ENCODE assay signal across 14 cellular contexts in genomic region chr15:42057744-42058646, GRCh38. TPM values are rescaled to one million over a fixed set of nuclear protein-coding genes. Genes with fewer than 3 reads are reported as not detected.
DNase-seq lines count a peak whose midpoint lies in the region; ATAC-seq, FAIRE-seq and TF ChIP-seq lines count a peak whose summit lies in the region.
"Had no signal": no experiment of that assay in that cellular context is flagged by ENCODE, and none has a peak within 500 bp of the region (broad histone marks: within the 10 kb centered on the region; RNA-seq: fewer than 3 reads in every experiment).

No MANE protein-coding gene starts in this region.

- TF ChIP-seq CTCF in bronchial epithelial cell (IDR thresholded peaks at IDR 0.05; ENCODE audit: insufficient read depth, low read length, severe bottlenecking): no peak
- TF ChIP-seq CTCF in lower leg skin (IDR thresholded peaks at IDR 0.05): no peak
- TF ChIP-seq CTCF in upper lobe of left lung (IDR thresholded peaks at IDR 0.05): no peak

- H3K27me3 ChIP-seq in bronchial epithelial cell (ENCODE audit: control insufficient read depth, insufficient read depth, low read length) (no peaks in the 10 kb centered on the region), upper lobe of left lung (no peaks in the 10 kb centered on the region)

- H3K4me1 ChIP-seq in upper lobe of left lung: peaks cover 6 to 25% (median 19%) of the 10 kb centered on the region in 4 donors

- H3K36me3 Mint-ChIP-seq in activated CD8-positive, alpha-beta memory T cell treated with anti-CD3 and anti-CD28 coated beads, Interleukin-2, amount 10 ng/mL, durations not matched to agents 7 days and 5 days: no peaks in the 10 kb centered on the region

- DNase-seq in activated CD8-positive, alpha-beta memory T cell treated with anti-CD3 and anti-CD28 coated beads, Interleukin-2, amount 10 ng/mL, durations not matched to agents 7 days and 5 days: peak; percentile 35
- no peak for DNase-seq in activated CD8-positive, alpha-beta memory T cell treated with anti-CD3 and anti-CD28 coated beads, Interleukin-2, amount 50 U/mL, for 48 hours
- DNase-seq in bronchial epithelial cell (ENCODE audit: low read depth): peak; percentile 52
- DNase-seq in lower leg skin (ENCODE audit: low spot score in 2 of 2): peak; percentile 57 to 82
- DNase-seq in upper lobe of left lung: no peak
- DNase-seq in COLO829 (ENCODE audit: low spot score): no peak

- no peak for TF ChIP-seq POLR2A in lower leg skin (IDR thresholded peaks at IDR 0.05)
- TF ChIP-seq POLR2A in upper lobe of left lung (IDR thresholded peaks at IDR 0.05): no peak

- H3K4me3 Mint-ChIP-seq in activated CD8-positive, alpha-beta memory T cell treated with anti-CD3 and anti-CD28 coated beads, Interleukin-2, amount 10 ng/mL, durations not matched to agents 7 days and 5 days: no peak overlapping the region

- H3K27ac ChIP-seq in upper lobe of left lung: peak overlapping the region; percentile 74 to 91 (median 83)
- H3K27ac ChIP-seq: GM23248 had no signal

- H3K4me3 ChIP-seq in bronchial epithelial cell (ENCODE audit: low read depth, low read length) (no peak overlapping the region), lower leg skin (ENCODE audit: low read depth, poor library complexity, severe bottlenecking) (no peak overlapping the region), upper lobe of left lung (no peak overlapping the region)

- FAIRE-seq in bronchial epithelial cell (lab: Jason Lieb, UNC): no peak

- CTCF ChIA-PET in activated CD8-positive, alpha-beta memory T cell treated with anti-CD3 and anti-CD28 coated beads, Interleukin-2, amount 10 ng/mL, durations not matched to agents 7 days and 5 days (lab: Charles Lee): interaction anchor here (0.8 to 8.0 kb wide), 7 partner anchors 15 to 284 kb away, joined by 3 to 78 read pairs (median 5); partner anchors contain the start of gene MAPKBP1

- intact Hi-C loops in lower leg skin (cut with DNase I; ENCODE audit: low total_unique reads): loop anchor here (5.0 kb wide), 1 partner anchor 71 kb away; no protein-coding TSS in a partner anchor

- peaks cover 10% of the 10 kb centered on the region for H3K4me1 Mint-ChIP-seq in activated CD8-positive, alpha-beta memory T cell treated with anti-CD3 and anti-CD28 coated beads, Interleukin-2, amount 10 ng/mL, durations not matched to agents 7 days and 5 days

- no peaks in the 10 kb centered on the region for H3K36me3 ChIP-seq in bronchial epithelial cell (ENCODE audit: control insufficient read depth, insufficient read depth, low read length)
- H3K36me3 ChIP-seq in upper lobe of left lung: no peaks in the 10 kb centered on the region

- no peaks in the 10 kb centered on the region for H3K9me3 ChIP-seq in upper lobe of left lung
- H3K9me3 ChIP-seq: SK-N-SH had no signal

- no peaks in the 10 kb centered on the region for H3K9me3 Mint-ChIP-seq in activated CD8-positive, alpha-beta memory T cell treated with anti-CD3 and anti-CD28 coated beads, Interleukin-2, amount 10 ng/mL, durations not matched to agents 7 days and 5 days (ENCODE audit: low read depth)
- H3K9me3 Mint-ChIP-seq: activated T-helper 2 cell treated with anti-CD3 and anti-CD28 coated beads, Interferon-gamma antibody, Interleukin-2, Interleukin-4, amounts not matched to agents 10 μg/mL and 5 μg/mL and 100 μg/mL, durations not matched to agents 14 hours and 24 hours and 36 hours had no signal

- H3K27ac Mint-ChIP-seq in activated CD8-positive, alpha-beta memory T cell treated with anti-CD3 and anti-CD28 coated beads, Interleukin-2, amount 10 ng/mL, durations not matched to agents 7 days and 5 days: no peak overlapping the region
- H3K27ac Mint-ChIP-seq: activated T-helper 2 cell treated with anti-CD3 and anti-CD28 coated beads, Interferon-gamma antibody, Interleukin-2, Interleukin-4, amounts not matched to agents 10 μg/mL and 5 μg/mL and 100 μg/mL, durations not matched to agents 14 hours and 24 hours and 36 hours had no signal

- no peak for TF ChIP-seq EP300 in upper lobe of left lung (IDR thresholded peaks at IDR 0.05)

- 46 to 66% methylated on average over 7 of the region's 7 CpGs for WGBS in lower leg skin, 2 donors
- 71 to 82% methylated on average over 6 to 7 of the region's 7 CpGs for WGBS in upper lobe of left lung, 2 donors

- peaks cover 63% of the 10 kb centered on the region for H3K27me3 Mint-ChIP-seq in activated CD8-positive, alpha-beta memory T cell treated with anti-CD3 and anti-CD28 coated beads, Interleukin-2, amount 10 ng/mL, durations not matched to agents 7 days and 5 days

- ATAC-seq in activated CD8-positive, alpha-beta memory T cell treated with anti-CD3 and anti-CD28 coated beads, Interleukin-2, amount 10 ng/mL, durations not matched to agents 7 days and 5 days: no peak
- ATAC-seq in upper lobe of left lung (ENCODE audit: low FRiP score in 2 of 2) (no peak), GM19395 (IDR thresholded peaks at IDR 0.05; ENCODE audit: unreplicated experiment) (no peak), GM18858 (IDR thresholded peaks at IDR 0.05; ENCODE audit: unreplicated experiment) (no peak)

RNA-seq across cellular contexts. Expression of gene PLA2G4D, which starts 36.4 kb away (rescaled TPM):
- not detected for total RNA-seq in activated CD8-positive, alpha-beta memory T cell treated with anti-CD3 and anti-CD28 coated beads, Interleukin-2, amount 10 ng/mL, durations not matched to agents 7 days and 5 days
- total RNA-seq in bronchial epithelial cell (under 0.01 TPM in 2 replicates), lower leg skin (10 to 100 TPM; 22.0 to 51.6 (median 29.2) TPM), upper lobe of left lung (not detected)
- total RNA-seq: A172; activated T-helper 2 cell treated with anti-CD3 and anti-CD28 coated beads, Interferon-gamma antibody, Interleukin-2, Interleukin-4, amounts not matched to agents 10 μg/mL and 5 μg/mL and 100 μg/mL, durations not matched to agents 14 hours and 24 hours and 36 hours; GM23248; mononuclear cell; renal cortical epithelial cell had no signal

RNA-seq across cellular contexts. Expression of gene PLA2G4E, which starts 37.2 kb away (rescaled TPM):
- total RNA-seq in activated CD8-positive, alpha-beta memory T cell treated with anti-CD3 and anti-CD28 coated beads, Interleukin-2, amount 10 ng/mL, durations not matched to agents 7 days and 5 days: under 1 TPM in 1 of 2 experiments, not detected in 1; 0.05 TPM
- total RNA-seq in bronchial epithelial cell (under 0.01 and 1.4 TPM in 2 replicates), lower leg skin (10 to 100 TPM; 49.8 to 67.2 (median 51.5) TPM), upper lobe of left lung (1 to 10 TPM in 2 of 6 donors, under 1 TPM in 2, not detected in 2; 0.13 to 5.2 (median 1.1) TPM)
- total RNA-seq: A172; activated T-helper 2 cell treated with anti-CD3 and anti-CD28 coated beads, Interferon-gamma antibody, Interleukin-2, Interleukin-4, amounts not matched to agents 10 μg/mL and 5 μg/mL and 100 μg/mL, durations not matched to agents 14 hours and 24 hours and 36 hours; GM23248; mononuclear cell; renal cortical epithelial cell had no signal

Comparison
In these comparisons a context has a peak if more than half of its experiments do, and no peak if none do; other contexts are left out.
1. DNase-seq: peak in activated CD8-positive, alpha-beta memory T cell treated with anti-CD3 and anti-CD28 coated beads, Interleukin-2, amount 10 ng/mL, durations not matched to agents 7 days and 5 days (single experiment), bronchial epithelial cell (single experiment) and lower leg skin (2 of 2); none in activated CD8-positive, alpha-beta memory T cell treated with anti-CD3 and anti-CD28 coated beads, Interleukin-2, amount 50 U/mL, for 48 hours (single experiment), upper lobe of left lung (0 of 2) and COLO829 (single experiment).
2. RNA of gene PLA2G4D, which starts 36.4 kb away (total RNA-seq): 22.0 to 51.6 TPM in lower leg skin; not detected in activated CD8-positive, alpha-beta memory T cell treated with anti-CD3 and anti-CD28 coated beads, Interleukin-2, amount 10 ng/mL, durations not matched to agents 7 days and 5 days, under 0.01 TPM in bronchial epithelial cell and not detected in upper lobe of left lung; every median in the first group is over 10 times any median in the second.
3. RNA of gene PLA2G4E, which starts 37.2 kb away (total RNA-seq): 49.8 to 67.2 TPM in lower leg skin; 0.13 to 5.2 TPM in upper lobe of left lung, 0.05 TPM in activated CD8-positive, alpha-beta memory T cell treated with anti-CD3 and anti-CD28 coated beads, Interleukin-2, amount 10 ng/mL, durations not matched to agents 7 days and 5 days and under 0.01 to 1.4 TPM in bronchial epithelial cell; every median in the first group is over 4 times any median in the second.